ENCODE assay signal across 1 cellular context in genomic region chr2:72722492-72723090, GRCh38.
TF ChIP-seq lines count a peak whose summit lies in the region.

No MANE protein-coding gene starts in this region.

TF ChIP-seq in SK-N-SH, 30 proteins besides CTCF, POLR2A, EP300 and RAD21 (continued from another document):
- TF ChIP-seq CHD2 (IDR thresholded peaks at IDR 0.05; ENCODE audit: low read length, partially characterized antibody): no peak
- peak; percentile 11; the same call in 1 of the 2 replicates for TF ChIP-seq TCF12 (IDR thresholded peaks at IDR 0.05)
- TF ChIP-seq FOSL2 (IDR thresholded peaks at IDR 0.05; ENCODE audit: borderline replicate concordance, low read depth): no peak
- TF ChIP-seq USF2 (IDR thresholded peaks at IDR 0.05; ENCODE audit: borderline replicate concordance, low read depth, low read length): no peak
- no peak for TF ChIP-seq IRF3 (IDR thresholded peaks at IDR 0.05; ENCODE audit: low read depth, low read length)
- no peak for TF ChIP-seq POLR2AphosphoS5 (IDR thresholded peaks at IDR 0.05; ENCODE audit: low read depth, low read length)
- TF ChIP-seq FOXJ3 (CRISPR knock-in tag; IDR thresholded peaks at IDR 0.05): no peak
- peak; percentile 14; the same call in 1 of the 2 replicates for TF ChIP-seq PBX3 (IDR thresholded peaks at IDR 0.05)
- TF ChIP-seq NRF1 (IDR thresholded peaks at IDR 0.05; ENCODE audit: low read depth, low read length): no peak
- no peak for TF ChIP-seq USF1 (IDR thresholded peaks at IDR 0.05; ENCODE audit: borderline replicate concordance, low read depth)
